In the genomic region with DNA sequence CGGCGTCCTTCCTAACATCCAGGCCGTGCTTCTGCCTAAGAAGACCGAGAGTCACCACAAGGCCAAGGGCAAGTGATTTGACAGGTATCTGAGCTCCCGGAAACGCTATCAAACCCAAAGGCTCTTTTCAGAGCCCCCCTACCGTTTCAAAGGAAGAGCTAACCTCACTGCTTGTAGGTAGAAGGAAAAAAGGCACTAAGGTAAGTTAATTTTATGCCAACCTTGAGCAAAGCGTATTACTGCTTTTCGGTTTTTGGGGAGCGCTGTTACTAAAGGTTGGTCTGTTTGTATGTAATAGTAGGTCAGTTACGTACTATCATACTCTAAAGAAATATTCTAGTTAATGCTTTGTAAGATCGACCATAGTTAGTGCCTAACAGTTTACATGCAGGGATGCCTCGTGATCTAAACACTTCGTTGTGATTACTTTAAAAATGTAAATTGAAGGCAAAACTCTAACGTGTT, we compare ENCODE assay signal across 8 cellular contexts. TPM values are rescaled to one million over a fixed set of nuclear protein-coding genes. Genes with fewer than 3 reads are reported as not detected.
A peak's percentile ranks its signal among the peaks of the same experiment; 100 is the strongest.
DNase-seq lines count a peak whose midpoint lies in the region; ATAC-seq and TF ChIP-seq lines count a peak whose summit lies in the region.

No MANE protein-coding gene starts in this region.

- POLR2A ChIA-PET in CD4-positive, alpha-beta memory T cell (lab: Charles Lee; ENCODE audit: partially characterized antibody) = interaction anchor here (0.6 to 13.1 kb wide), 72 partner anchors 9 to 1769 kb away, joined by 3 to 2775 read pairs (median 10); a partner anchor contains a TSS

- CTCF ChIA-PET in CD4-positive, alpha-beta memory T cell (lab: Charles Lee; ENCODE audit: partially characterized antibody) = interaction anchor here (0.8 to 4.4 kb wide), 18 partner anchors 11 to 146 kb away, joined by 3 to 59 read pairs (median 7); a partner anchor contains a TSS

- peaks cover 35% of the 10 kb centered on the region for H3K4me1 ChIP-seq in CD4-positive, alpha-beta memory T cell (ENCODE audit: insufficient read depth, low read length)
- H3K4me1 ChIP-seq in foreskin keratinocyte (peaks cover 11% of the 10 kb centered on the region), rectal smooth muscle tissue (ENCODE audit: control insufficient read depth, insufficient read depth, low read length) (peaks cover 10% of the 10 kb centered on the region)

- in situ Hi-C loops in G401 (cut with HindIII; ENCODE audit: low sequenced_read_pairs) = no loop called here

- peak in 1 of 5 donors; percentile 57 for DNase-seq in CD4-positive, alpha-beta memory T cell
- no peak for DNase-seq in HL-60 (ENCODE audit: low read depth in 1 of 2, low spot score in 1 of 2)
- DNase-seq in foreskin keratinocyte = no peak
- DNase-seq in inferior parietal cortex (ENCODE audit: extremely low spot score) = no peak
- no peak for DNase-seq in G401 (ENCODE audit: low spot score)

- peak overlapping the region; percentile 89 for H3K27ac ChIP-seq in CD4-positive, alpha-beta memory T cell (ENCODE audit: low read depth, low read length)
- H3K27ac ChIP-seq in HL-60 (replicated peaks) (peak overlapping the region; percentile 98), VCaP (peak overlapping the region; percentile 89), foreskin keratinocyte (peak overlapping the region; percentile 77), rectal smooth muscle tissue (ENCODE audit: low read depth, low read length) (peak overlapping the region; percentile 99)

- no peaks in the 10 kb centered on the region for H3K9me3 ChIP-seq in CD4-positive, alpha-beta memory T cell (ENCODE audit: control insufficient read depth in 1 of 2, low read length in 2 of 2)

- no peak for TF ChIP-seq CTCF in HL-60 (IDR thresholded peaks at IDR 0.05; ENCODE audit: insufficient read depth, low read length)
- TF ChIP-seq CTCF in VCaP (conservative IDR thresholded peaks at IDR 0.05) = no peak
- TF ChIP-seq CTCF in foreskin keratinocyte (conservative IDR thresholded peaks at IDR 0.05) = no peak

- peak overlapping the region; percentile 99 for H3K9ac ChIP-seq in rectal smooth muscle tissue (ENCODE audit: low read length)

- intact Hi-C loops in CD4-positive, alpha-beta memory T cell (cut with micrococcal nuclease) = loop anchor here (1.0 kb wide), 3 partner anchors 33 to 1009 kb away; a partner anchor contains a TSS

- no peaks in the 10 kb centered on the region for H3K27me3 ChIP-seq in CD4-positive, alpha-beta memory T cell (ENCODE audit: insufficient read depth, low read length)
- H3K27me3 ChIP-seq in HL-60 (ENCODE audit: insufficient read depth, poor library complexity, severe bottlenecking) (no peaks in the 10 kb centered on the region), foreskin keratinocyte (no peaks in the 10 kb centered on the region), rectal smooth muscle tissue (ENCODE audit: control insufficient read depth, insufficient read depth, low read length) (no peaks in the 10 kb centered on the region)

- H3K4me3 ChIP-seq in CD4-positive, alpha-beta memory T cell (ENCODE audit: low read length in 2 of 2) = peak overlapping the region; percentile 71 to 98
- H3K4me3 ChIP-seq in HL-60 (replicated peaks; ENCODE audit: insufficient read depth, low read length) (peak overlapping the region; percentile 72), rectal smooth muscle tissue (ENCODE audit: low read length) (peak overlapping the region; percentile 99)

- peaks cover 8 to 47% of the 10 kb centered on the region in 2 donors for H3K36me3 Mint-ChIP-seq in CD4-positive, alpha-beta memory T cell

- peaks cover 4% of the 10 kb centered on the region for H3K36me3 ChIP-seq in CD4-positive, alpha-beta memory T cell (ENCODE audit: insufficient read depth, low read length)
- peaks cover 5% of the 10 kb centered on the region for H3K36me3 ChIP-seq in rectal smooth muscle tissue (ENCODE audit: control insufficient read depth, insufficient read depth, low read length)

- no peak for ATAC-seq in foreskin keratinocyte
- no peak for ATAC-seq in GM19452 (IDR thresholded peaks at IDR 0.05; ENCODE audit: unreplicated experiment)

- peaks cover 0 to 3% of the 10 kb centered on the region in 2 donors for H3K27me3 Mint-ChIP-seq in CD4-positive, alpha-beta memory T cell

- peak overlapping the region; percentile 97 to 99 (median 99) for H3K27ac Mint-ChIP-seq in CD4-positive, alpha-beta memory T cell

- peaks cover 27 to 67% (median 38%) of the 10 kb centered on the region in 4 donors for H3K4me1 Mint-ChIP-seq in CD4-positive, alpha-beta memory T cell

- peaks cover 0 to 19% (median 0%) of the 10 kb centered on the region in 8 donors for H3K9me3 Mint-ChIP-seq in CD4-positive, alpha-beta memory T cell

- H3K4me3 Mint-ChIP-seq in CD4-positive, alpha-beta memory T cell = peak overlapping the region; percentile 96 to 100 (median 100)

RNA-seq across cellular contexts. Expression of a gene that starts 37.4 kb away (rescaled TPM):
- total RNA-seq in CD4-positive, alpha-beta memory T cell = 1 to 10 TPM; 3.5 to 4.2 TPM
- polyA plus RNA-seq in CD4-positive, alpha-beta memory T cell = 1 to 10 TPM; 3.4 to 4.2 TPM
- total RNA-seq in foreskin keratinocyte = 13.2 and 13.6 TPM in 2 replicates
- polyA plus RNA-seq in foreskin keratinocyte = 4.2 and 5.1 TPM in 2 replicates
- total RNA-seq in G401 (2014; rRNA removed; shearing (Covaris generic)) = 2.3 and 8.0 TPM in 2 replicates
